ENCODE assay signal across 1 cellular context in genomic region chr2:38685116-38685735, GRCh38.
TF ChIP-seq lines count a peak whose summit lies in the region.

No MANE protein-coding gene starts in this region.

TF ChIP-seq in HepG2, 621 proteins besides CTCF, POLR2A, EP300 and RAD21 (continued from another document and continues in another):
- TF ChIP-seq ZNF180 (CRISPR knock-in tag; IDR thresholded peaks at IDR 0.05; ENCODE audit: borderline replicate concordance, low read depth) (no peak), KLF12 (CRISPR knock-in tag; IDR thresholded peaks at IDR 0.05; ENCODE audit: borderline replicate concordance) (no peak), BORCS8-MEF2B (CRISPR knock-in tag; IDR thresholded peaks at IDR 0.05) (no peak), ATF4 (CRISPR knock-in tag; IDR thresholded peaks at IDR 0.05) (peak in 1 of 2 experiments; percentile 77; a peak in 1 of 4 replicates), ZNF777 (CRISPR knock-in tag; IDR thresholded peaks at IDR 0.05) (no peak), ZNF687 (CRISPR knock-in tag; IDR thresholded peaks at IDR 0.05) (no peak), ZNF841 (CRISPR knock-in tag; IDR thresholded peaks at IDR 0.05; ENCODE audit: borderline replicate concordance) (no peak), TBP (CRISPR knock-in tag; IDR thresholded peaks at IDR 0.05) (no peak), ZFYVE20 (CRISPR knock-in tag; IDR thresholded peaks at IDR 0.05; ENCODE audit: borderline replicate concordance, low read depth) (no peak), ZNF513 (CRISPR knock-in tag; conservative IDR thresholded peaks at IDR 0.05) (no peak), ZNF543 (CRISPR knock-in tag; IDR thresholded peaks at IDR 0.05) (0 out of 2 replicates have a peak, but pooled peaks have one; percentile 39), LRRFIP1 (CRISPR knock-in tag; conservative IDR thresholded peaks at IDR 0.05) (no peak), ZNF607 (CRISPR knock-in tag; IDR thresholded peaks at IDR 0.05; ENCODE audit: borderline replicate concordance) (no peak), THAP8 (CRISPR knock-in tag; IDR thresholded peaks at IDR 0.05; ENCODE audit: borderline replicate concordance) (no peak), MED8 (CRISPR knock-in tag; IDR thresholded peaks at IDR 0.05; ENCODE audit: insufficient replicate concordance) (no peak), DZIP1 (CRISPR knock-in tag; IDR thresholded peaks at IDR 0.05) (no peak), ZNF580 (CRISPR knock-in tag; IDR thresholded peaks at IDR 0.05; ENCODE audit: borderline replicate concordance, low read depth) (no peak), ZBTB10 (CRISPR knock-in tag; IDR thresholded peaks at IDR 0.05; ENCODE audit: borderline replicate concordance) (no peak), FOXJ3 (CRISPR knock-in tag; IDR thresholded peaks at IDR 0.05; ENCODE audit: borderline replicate concordance) (peak; percentile 70; the same call in 1 of the 2 replicates), ZNF597 (CRISPR knock-in tag; IDR thresholded peaks at IDR 0.05) (no peak), ZNF30 (CRISPR knock-in tag; IDR thresholded peaks at IDR 0.05) (no peak), ZNF773 (CRISPR knock-in tag; IDR thresholded peaks at IDR 0.05; ENCODE audit: borderline replicate concordance) (no peak), REL (CRISPR knock-in tag; conservative IDR thresholded peaks at IDR 0.05) (no peak), ZNF652 (CRISPR knock-in tag; IDR thresholded peaks at IDR 0.05; ENCODE audit: borderline replicate concordance, low read depth) (peak; percentile 97), SMARCC2 (IDR thresholded peaks at IDR 0.05) (no peak), TFDP1 (CRISPR knock-in tag; IDR thresholded peaks at IDR 0.05; ENCODE audit: borderline replicate concordance) (no peak; the same call in 1 of the 2 replicates), ZNF20 (CRISPR knock-in tag; IDR thresholded peaks at IDR 0.05) (peak; percentile 100), ATRX (CRISPR knock-in tag; IDR thresholded peaks at IDR 0.05; ENCODE audit: borderline replicate concordance) (no peak), NFIB (CRISPR knock-in tag; IDR thresholded peaks at IDR 0.05; ENCODE audit: borderline replicate concordance) (no peak), HDAC2 (CRISPR knock-in tag; IDR thresholded peaks at IDR 0.05) (peak; percentile 56; the same call in 1 of the 2 replicates), SSRP1 (CRISPR knock-in tag; IDR thresholded peaks at IDR 0.05) (no peak), CCAR2 (optimal IDR thresholded peaks at IDR 0.05; ENCODE audit: low read depth, low read length) (no peak), ZNF563 (CRISPR knock-in tag; IDR thresholded peaks at IDR 0.05) (no peak), ARID4A (CRISPR knock-in tag; IDR thresholded peaks at IDR 0.05; ENCODE audit: borderline replicate concordance) (peak; percentile 40; the same call in 1 of the 2 replicates), HNF4A (CRISPR knock-in tag; IDR thresholded peaks at IDR 0.05) (no peak)
